ENCODE assay signal across 1 cellular context in genomic region chr9:70413798-70414775, GRCh38.
TF ChIP-seq lines count a peak whose summit lies in the region.

TSS of gene KLF9 (minus strand) at chr9:70414657. CDS start at chr9:70413363, 1,294 bp downstream.

TF ChIP-seq in K562, 482 proteins besides CTCF, POLR2A, EP300 and RAD21 (continued from another document and continues in another):
- TF ChIP-seq, protein P1, sequence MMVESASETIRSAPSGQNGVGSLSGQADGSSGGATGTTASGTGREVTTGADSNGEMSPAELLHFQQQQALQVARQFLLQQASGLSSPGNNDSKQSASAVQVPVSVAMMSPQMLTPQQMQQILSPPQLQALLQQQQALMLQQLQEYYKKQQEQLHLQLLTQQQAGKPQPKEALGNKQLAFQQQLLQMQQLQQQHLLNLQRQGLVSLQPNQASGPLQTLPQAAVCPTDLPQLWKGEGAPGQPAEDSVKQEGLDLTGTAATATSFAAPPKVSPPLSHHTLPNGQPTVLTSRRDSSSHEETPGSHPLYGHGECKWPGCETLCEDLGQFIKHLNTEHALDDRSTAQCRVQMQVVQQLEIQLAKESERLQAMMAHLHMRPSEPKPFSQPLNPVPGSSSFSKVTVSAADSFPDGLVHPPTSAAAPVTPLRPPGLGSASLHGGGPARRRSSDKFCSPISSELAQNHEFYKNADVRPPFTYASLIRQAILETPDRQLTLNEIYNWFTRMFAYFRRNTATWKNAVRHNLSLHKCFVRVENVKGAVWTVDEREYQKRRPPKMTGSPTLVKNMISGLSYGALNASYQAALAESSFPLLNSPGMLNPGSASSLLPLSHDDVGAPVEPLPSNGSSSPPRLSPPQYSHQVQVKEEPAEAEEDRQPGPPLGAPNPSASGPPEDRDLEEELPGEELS (CRISPR knock-in tag; IDR thresholded peaks at IDR 0.05; ENCODE audit: borderline replicate concordance) = 0 out of 2 replicates have a peak, but pooled peaks have one; percentile 75
- TF ChIP-seq RBBP5 (IDR thresholded peaks at IDR 0.05; ENCODE audit: borderline replicate concordance, insufficient read depth, low read length, poor library complexity, severe bottlenecking) (peak; percentile 45), RFX1 (IDR thresholded peaks at IDR 0.05) (peak; percentile 66), NCOA4 (IDR thresholded peaks at IDR 0.05; ENCODE audit: partially characterized antibody) (no peak), SP1 (CRISPR knock-in tag; IDR thresholded peaks at IDR 0.05) (peak; percentile 88), ZNF589 (CRISPR knock-in tag; IDR thresholded peaks at IDR 0.05; ENCODE audit: low read depth) (0 out of 2 replicates have a peak, but pooled peaks have one; percentile 49), ZNF785 (CRISPR knock-in tag; IDR thresholded peaks at IDR 0.05) (no peak), XRCC3 (IDR thresholded peaks at IDR 0.05) (no peak), SAP30 (IDR thresholded peaks at IDR 0.05; ENCODE audit: borderline replicate concordance, insufficient read depth, low read depth, low read length, poor library complexity, severe bottlenecking) (peak; percentile 84), NR0B1 (IDR thresholded peaks at IDR 0.05; ENCODE audit: partially characterized antibody) (no peak), ZNF668 (CRISPR knock-in tag; IDR thresholded peaks at IDR 0.05) (no peak), TAF1 (IDR thresholded peaks at IDR 0.05; ENCODE audit: control insufficient read depth, extremely low read depth, insufficient read depth, low read length, severe bottlenecking) (no peak), MTF1 (CRISPR knock-in tag; IDR thresholded peaks at IDR 0.05; ENCODE audit: borderline replicate concordance) (no peak), CBFA2T2 (conservative IDR thresholded peaks at IDR 0.05) (no peak), ZNF324 (CRISPR knock-in tag; IDR thresholded peaks at IDR 0.05) (no peak), ZNF232 (CRISPR knock-in tag; IDR thresholded peaks at IDR 0.05) (0 out of 2 replicates have a peak, but pooled peaks have one; percentile 62), ZNF586 (CRISPR knock-in tag; conservative IDR thresholded peaks at IDR 0.05) (no peak), BRF2 (IDR thresholded peaks at IDR 0.05; ENCODE audit: borderline replicate concordance, insufficient read depth, insufficient read length) (no peak), RB1 (IDR thresholded peaks at IDR 0.05; ENCODE audit: low read depth) (0 out of 2 replicates have a peak, but pooled peaks have one; percentile 7), HCFC1 (IDR thresholded peaks at IDR 0.05; ENCODE audit: low read depth, low read length) (no peak), SNAPC5 (CRISPR knock-in tag; IDR thresholded peaks at IDR 0.05) (no peak), YY1 (IDR thresholded peaks at IDR 0.05; ENCODE audit: borderline replicate concordance in 1 of 3, control insufficient read depth in 1 of 3, extremely low read depth in 1 of 3, insufficient read depth in 3 of 3, insufficient read length in 1 of 3, insufficient replicate concordance in 2 of 3, low read depth in 1 of 3, low read length in 2 of 3) (peak in 1 of 3 experiments; percentile 79), BRF1 (IDR thresholded peaks at IDR 0.05; ENCODE audit: borderline replicate concordance, extremely low read depth, insufficient read length) (no peak), CC2D1A (IDR thresholded peaks at IDR 0.05) (no peak), RUNX1 (IDR thresholded peaks at IDR 0.05; ENCODE audit: low read depth) (no peak), FOS (IDR thresholded peaks at IDR 0.05; ENCODE audit: extremely low read depth, insufficient read length) (peak; percentile 63), ADNP (tag; IDR thresholded peaks at IDR 0.05) (no peak), CBX5 (IDR thresholded peaks at IDR 0.05; ENCODE audit: borderline replicate concordance, low read depth) (no peak), E2F1 (CRISPR knock-in tag; IDR thresholded peaks at IDR 0.05) (peak; percentile 61; the same call in 1 of the 2 replicates), ZNF24 (IDR thresholded peaks at IDR 0.05) (no peak), SIN3A (IDR thresholded peaks at IDR 0.05; ENCODE audit: borderline replicate concordance in 2 of 2, control insufficient read depth in 1 of 2, low read depth in 2 of 2, low read length in 2 of 2) (peak; percentile 70 to 96; a peak in 3 of 4 replicates), ZNF780A (CRISPR knock-in tag; IDR thresholded peaks at IDR 0.05) (no peak), CXXC5 (CRISPR knock-in tag; IDR thresholded peaks at IDR 0.05) (peak; percentile 48; the same call in 1 of the 2 replicates), ZFP36 (IDR thresholded peaks at IDR 0.05; ENCODE audit: low read depth, low read length, partially characterized antibody) (no peak), ZKSCAN8 (CRISPR knock-in tag; IDR thresholded peaks at IDR 0.05) (no peak), ZNF436 (CRISPR knock-in tag; IDR thresholded peaks at IDR 0.05) (no peak), POLR2H (tag; IDR thresholded peaks at IDR 0.05; ENCODE audit: low read depth) (peak; percentile 62; the same call in 1 of the 2 replicates)
- TF ChIP-seq, protein P2, sequence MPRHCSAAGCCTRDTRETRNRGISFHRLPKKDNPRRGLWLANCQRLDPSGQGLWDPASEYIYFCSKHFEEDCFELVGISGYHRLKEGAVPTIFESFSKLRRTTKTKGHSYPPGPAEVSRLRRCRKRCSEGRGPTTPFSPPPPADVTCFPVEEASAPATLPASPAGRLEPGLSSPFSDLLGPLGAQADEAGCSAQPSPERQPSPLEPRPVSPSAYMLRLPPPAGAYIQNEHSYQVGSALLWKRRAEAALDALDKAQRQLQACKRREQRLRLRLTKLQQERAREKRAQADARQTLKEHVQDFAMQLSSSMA (CRISPR knock-in tag; IDR thresholded peaks at IDR 0.05) = no peak
- TF ChIP-seq, protein P3, sequence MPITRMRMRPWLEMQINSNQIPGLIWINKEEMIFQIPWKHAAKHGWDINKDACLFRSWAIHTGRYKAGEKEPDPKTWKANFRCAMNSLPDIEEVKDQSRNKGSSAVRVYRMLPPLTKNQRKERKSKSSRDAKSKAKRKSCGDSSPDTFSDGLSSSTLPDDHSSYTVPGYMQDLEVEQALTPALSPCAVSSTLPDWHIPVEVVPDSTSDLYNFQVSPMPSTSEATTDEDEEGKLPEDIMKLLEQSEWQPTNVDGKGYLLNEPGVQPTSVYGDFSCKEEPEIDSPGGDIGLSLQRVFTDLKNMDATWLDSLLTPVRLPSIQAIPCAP (CRISPR knock-in tag; IDR thresholded peaks at IDR 0.05; ENCODE audit: borderline replicate concordance) = no peak
- TF ChIP-seq, protein P4, sequence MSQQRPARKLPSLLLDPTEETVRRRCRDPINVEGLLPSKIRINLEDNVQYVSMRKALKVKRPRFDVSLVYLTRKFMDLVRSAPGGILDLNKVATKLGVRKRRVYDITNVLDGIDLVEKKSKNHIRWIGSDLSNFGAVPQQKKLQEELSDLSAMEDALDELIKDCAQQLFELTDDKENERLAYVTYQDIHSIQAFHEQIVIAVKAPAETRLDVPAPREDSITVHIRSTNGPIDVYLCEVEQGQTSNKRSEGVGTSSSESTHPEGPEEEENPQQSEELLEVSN (IDR thresholded peaks at IDR 0.05; ENCODE audit: borderline replicate concordance in 1 of 2, extremely low read depth in 1 of 2, insufficient read depth in 1 of 2, insufficient read length in 1 of 2, low read depth in 1 of 2, low read length in 1 of 2, poor library complexity in 1 of 2, severe bottlenecking in 1 of 2) = peak; percentile 87 to 95
- TF ChIP-seq, protein P5, sequence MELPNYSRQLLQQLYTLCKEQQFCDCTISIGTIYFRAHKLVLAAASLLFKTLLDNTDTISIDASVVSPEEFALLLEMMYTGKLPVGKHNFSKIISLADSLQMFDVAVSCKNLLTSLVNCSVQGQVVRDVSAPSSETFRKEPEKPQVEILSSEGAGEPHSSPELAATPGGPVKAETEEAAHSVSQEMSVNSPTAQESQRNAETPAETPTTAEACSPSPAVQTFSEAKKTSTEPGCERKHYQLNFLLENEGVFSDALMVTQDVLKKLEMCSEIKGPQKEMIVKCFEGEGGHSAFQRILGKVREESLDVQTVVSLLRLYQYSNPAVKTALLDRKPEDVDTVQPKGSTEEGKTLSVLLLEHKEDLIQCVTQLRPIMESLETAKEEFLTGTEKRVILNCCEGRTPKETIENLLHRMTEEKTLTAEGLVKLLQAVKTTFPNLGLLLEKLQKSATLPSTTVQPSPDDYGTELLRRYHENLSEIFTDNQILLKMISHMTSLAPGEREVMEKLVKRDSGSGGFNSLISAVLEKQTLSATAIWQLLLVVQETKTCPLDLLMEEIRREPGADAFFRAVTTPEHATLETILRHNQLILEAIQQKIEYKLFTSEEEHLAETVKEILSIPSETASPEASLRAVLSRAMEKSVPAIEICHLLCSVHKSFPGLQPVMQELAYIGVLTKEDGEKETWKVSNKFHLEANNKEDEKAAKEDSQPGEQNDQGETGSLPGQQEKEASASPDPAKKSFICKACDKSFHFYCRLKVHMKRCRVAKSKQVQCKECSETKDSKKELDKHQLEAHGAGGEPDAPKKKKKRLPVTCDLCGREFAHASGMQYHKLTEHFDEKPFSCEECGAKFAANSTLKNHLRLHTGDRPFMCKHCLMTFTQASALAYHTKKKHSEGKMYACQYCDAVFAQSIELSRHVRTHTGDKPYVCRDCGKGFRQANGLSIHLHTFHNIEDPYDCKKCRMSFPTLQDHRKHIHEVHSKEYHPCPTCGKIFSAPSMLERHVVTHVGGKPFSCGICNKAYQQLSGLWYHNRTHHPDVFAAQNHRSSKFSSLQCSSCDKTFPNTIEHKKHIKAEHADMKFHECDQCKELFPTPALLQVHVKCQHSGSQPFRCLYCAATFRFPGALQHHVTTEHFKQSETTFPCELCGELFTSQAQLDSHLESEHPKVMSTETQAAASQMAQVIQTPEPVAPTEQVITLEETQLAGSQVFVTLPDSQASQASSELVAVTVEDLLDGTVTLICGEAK (IDR thresholded peaks at IDR 0.05) = no peak
- TF ChIP-seq, protein P5 (CRISPR knock-in tag; IDR thresholded peaks at IDR 0.05) = peak; percentile 74
- TF ChIP-seq, protein P6, sequence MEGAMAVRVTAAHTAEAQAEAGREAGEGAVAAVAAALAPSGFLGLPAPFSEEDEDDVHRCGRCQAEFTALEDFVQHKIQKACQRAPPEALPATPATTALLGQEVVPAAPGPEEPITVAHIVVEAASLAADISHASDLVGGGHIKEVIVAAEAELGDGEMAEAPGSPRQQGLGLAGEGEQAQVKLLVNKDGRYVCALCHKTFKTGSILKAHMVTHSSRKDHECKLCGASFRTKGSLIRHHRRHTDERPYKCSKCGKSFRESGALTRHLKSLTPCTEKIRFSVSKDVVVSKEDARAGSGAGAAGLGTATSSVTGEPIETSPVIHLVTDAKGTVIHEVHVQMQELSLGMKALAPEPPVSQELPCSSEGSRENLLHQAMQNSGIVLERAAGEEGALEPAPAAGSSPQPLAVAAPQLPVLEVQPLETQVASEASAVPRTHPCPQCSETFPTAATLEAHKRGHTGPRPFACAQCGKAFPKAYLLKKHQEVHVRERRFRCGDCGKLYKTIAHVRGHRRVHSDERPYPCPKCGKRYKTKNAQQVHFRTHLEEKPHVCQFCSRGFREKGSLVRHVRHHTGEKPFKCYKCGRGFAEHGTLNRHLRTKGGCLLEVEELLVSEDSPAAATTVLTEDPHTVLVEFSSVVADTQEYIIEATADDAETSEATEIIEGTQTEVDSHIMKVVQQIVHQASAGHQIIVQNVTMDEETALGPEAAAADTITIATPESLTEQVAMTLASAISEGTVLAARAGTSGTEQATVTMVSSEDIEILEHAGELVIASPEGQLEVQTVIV (CRISPR knock-in tag; IDR thresholded peaks at IDR 0.05; ENCODE audit: borderline replicate concordance) = no peak
